Comparison of ENCODE assay signal across 14 cellular contexts in genomic region chr2:8532408-8532807, GRCh38.
DNase-seq lines count a peak whose midpoint lies in the region; ATAC-seq and TF ChIP-seq lines count a peak whose summit lies in the region.
"Had no signal": no experiment of that assay in that cellular context is flagged by ENCODE, and none has a peak within 500 bp of the region (broad histone marks: within the 10 kb centered on the region; RNA-seq: fewer than 3 reads in every experiment).

No MANE protein-coding gene starts in this region.

- no peaks in the 10 kb centered on the region; the same call in 1 of the 2 replicates for H3F3A ChIP-seq in OCI-LY1 (ENCODE audit: insufficient read depth, low read length)

- no peaks in the 10 kb centered on the region for H4K20me1 ChIP-seq in BLaER1 treated with 17β-estradiol and CSF1 and Interleukin-3, amounts not matched to agents 10 nM and 100 nM
- no peaks in the 10 kb centered on the region for H4K20me1 ChIP-seq in OCI-LY1 (ENCODE audit: insufficient read depth, low read length)

- TF ChIP-seq CTCF in OCI-LY1 (IDR thresholded peaks at IDR 0.05; ENCODE audit: low read length) (no peak), nephron (IDR thresholded peaks at IDR 0.05; ENCODE audit: unreplicated experiment in 3 of 3) (no peak)

- no peaks in the 10 kb centered on the region for H3K79me2 ChIP-seq in OCI-LY1 (ENCODE audit: insufficient read depth, low read length)

- peaks cover 23 to 35% (median 29%) of the 10 kb centered on the region in 11 experiments for H3K9me3 ChIP-seq in BLaER1 treated with 17β-estradiol and CSF1 and Interleukin-3, amounts not matched to agents 10 nM and 100 nM (replicated peaks in 1 of 11)
- peaks cover 9% of the 10 kb centered on the region for H3K9me3 ChIP-seq in OCI-LY1 (ENCODE audit: low read length)

- H3K4me3 Mint-ChIP-seq in nephron: no peak overlapping the region
- H3K4me3 Mint-ChIP-seq in stimulated activated naive B cell treated with anti-CD40 and anti-IgM and Interleukin-4, amounts not matched to agents 10 μg/mL and 1 μg/mL and 100 μg/mL, for 72 hours: no peak overlapping the region
- H3K4me3 Mint-ChIP-seq: CD8-positive, alpha-beta T cell; H9 had no signal

- H3K36me3 ChIP-seq in BLaER1 treated with 17β-estradiol and CSF1 and Interleukin-3, amounts not matched to agents 10 nM and 100 nM: peaks cover 0 to 4% (median 0%) of the 10 kb centered on the region in 11 experiments; a peak in 3 of 22 replicates
- H3K36me3 ChIP-seq in OCI-LY1 (ENCODE audit: insufficient read depth, low read length): peaks cover 13% of the 10 kb centered on the region

- peak overlapping the region in 8 of 11 experiments; percentile 44 to 99 (median 98); a peak in 14 of 22 replicates for H3K27ac ChIP-seq in BLaER1 treated with 17β-estradiol and CSF1 and Interleukin-3, amounts not matched to agents 10 nM and 100 nM
- peak overlapping the region; percentile 1 for H3K27ac ChIP-seq in OCI-LY1 (ENCODE audit: low read depth, low read length, poor library complexity, severe bottlenecking)

- no peak for ATAC-seq in stimulated activated naive B cell treated with anti-CD40 and anti-IgM and Interleukin-4, amounts not matched to agents 10 μg/mL and 1 μg/mL and 100 μg/mL, for 72 hours (replicated peaks)
- no peak for ATAC-seq in HG02973 (IDR thresholded peaks at IDR 0.05; ENCODE audit: unreplicated experiment)
- ATAC-seq: CD8-positive, alpha-beta T cell; GM12878 had no signal

- no peaks in the 10 kb centered on the region for H3K27me3 ChIP-seq in BLaER1 treated with 17β-estradiol and CSF1 and Interleukin-3, amounts not matched to agents 10 nM and 100 nM
- no peaks in the 10 kb centered on the region for H3K27me3 ChIP-seq in OCI-LY1 (ENCODE audit: insufficient read depth, low read length)

- peaks cover 16% of the 10 kb centered on the region for H3K9me3 Mint-ChIP-seq in nephron
- H3K9me3 Mint-ChIP-seq in stimulated activated naive B cell treated with anti-CD40 and anti-IgM and Interleukin-4, amounts not matched to agents 10 μg/mL and 1 μg/mL and 100 μg/mL, for 72 hours: peaks cover 16 to 22% of the 10 kb centered on the region in 2 donors

- H3K4me3 ChIP-seq in BLaER1 treated with 17β-estradiol and CSF1 and Interleukin-3, amounts not matched to agents 10 nM and 100 nM: no peak overlapping the region; a peak in 1 of 20 replicates
- no peak overlapping the region for H3K4me3 ChIP-seq in OCI-LY1 (ENCODE audit: low read depth, low read length, poor library complexity, severe bottlenecking)
- H3K4me3 ChIP-seq: GM12878 had no signal

- peak overlapping the region in 2 of 11 experiments; percentile 96; a peak in 2 of 22 replicates for H3K4me2 ChIP-seq in BLaER1 treated with 17β-estradiol and CSF1 and Interleukin-3, amounts not matched to agents 10 nM and 100 nM
- H3K4me2 ChIP-seq in OCI-LY1 (ENCODE audit: low read length): no peak overlapping the region

- H3K27me3 Mint-ChIP-seq in nephron (ENCODE audit: low read depth): peaks cover 25% of the 10 kb centered on the region
- H3K27me3 Mint-ChIP-seq in stimulated activated naive B cell treated with anti-CD40 and anti-IgM and Interleukin-4, amounts not matched to agents 10 μg/mL and 1 μg/mL and 100 μg/mL, for 72 hours: peaks cover 40% of the 10 kb centered on the region in 2 donors

- H3K9me2 ChIP-seq in OCI-LY1 (ENCODE audit: low read depth, low read length): no peaks in the 10 kb centered on the region

- no peak overlapping the region for H3K9ac ChIP-seq in BLaER1 treated with 17β-estradiol and CSF1 and Interleukin-3, amounts not matched to agents 10 nM and 100 nM
- H3K9ac ChIP-seq in OCI-LY1 (ENCODE audit: low read length): no peak overlapping the region

- peaks cover 20% of the 10 kb centered on the region for H3K4me1 Mint-ChIP-seq in nephron
- peaks cover 27 to 46% of the 10 kb centered on the region in 2 donors for H3K4me1 Mint-ChIP-seq in stimulated activated naive B cell treated with anti-CD40 and anti-IgM and Interleukin-4, amounts not matched to agents 10 μg/mL and 1 μg/mL and 100 μg/mL, for 72 hours

- no peak for DNase-seq in stimulated activated naive B cell treated with anti-CD40 and anti-IgM and Interleukin-4, amounts not matched to agents 10 μg/mL and 1 μg/mL and 100 μg/mL, for 72 hours
- no peak for DNase-seq in LoVo (ENCODE audit: low spot score)
- DNase-seq in cortex of kidney (lab: John Stamatoyannopoulos, UW): no peak
- DNase-seq: ACHN; Calu3; CD8-positive, alpha-beta T cell; DMS79 treated with DMSO at 0.1 percent for 48 hours; H9; KBM-7 had no signal

- H2AFZ ChIP-seq in OCI-LY1 (ENCODE audit: low read length): no peak overlapping the region

- peaks cover 4% of the 10 kb centered on the region for H3K36me3 Mint-ChIP-seq in nephron (ENCODE audit: low read depth)
- H3K36me3 Mint-ChIP-seq in stimulated activated naive B cell treated with anti-CD40 and anti-IgM and Interleukin-4, amounts not matched to agents 10 μg/mL and 1 μg/mL and 100 μg/mL, for 72 hours: peaks cover 18 to 19% of the 10 kb centered on the region in 2 donors
- H3K36me3 Mint-ChIP-seq: CD8-positive, alpha-beta T cell had no signal

- H3K4me1 ChIP-seq in BLaER1 treated with 17β-estradiol and CSF1 and Interleukin-3, amounts not matched to agents 10 nM and 100 nM: peaks cover 74 to 83% (median 78%) of the 10 kb centered on the region in 10 experiments
- H3K4me1 ChIP-seq in OCI-LY1 (ENCODE audit: insufficient read depth, low read length, severe bottlenecking): peaks cover 68% of the 10 kb centered on the region

- peak overlapping the region in 2 of 3 experiments; percentile 13 to 36 for H3K27ac Mint-ChIP-seq in nephron
- peak overlapping the region; percentile 70 for H3K27ac Mint-ChIP-seq in stimulated activated naive B cell treated with anti-CD40 and anti-IgM and Interleukin-4, amounts not matched to agents 10 μg/mL and 1 μg/mL and 100 μg/mL, for 72 hours
- H3K27ac Mint-ChIP-seq: CD8-positive, alpha-beta T cell; H9 had no signal
